12 cellular contexts compared by ENCODE assay signal in genomic region chr16:30546115-30546514, GRCh38.
"Had no signal": no experiment of that assay in that cellular context is flagged by ENCODE, and none has a peak within 500 bp of the region (broad histone marks: within the 10 kb centered on the region; RNA-seq: fewer than 3 reads in every experiment).

No MANE protein-coding gene starts in this region.

- FAIRE-seq: colon had no signal

- H3K4me3 Mint-ChIP-seq: activated CD4-positive, alpha-beta memory T cell treated with anti-CD3 and anti-CD28 coated beads, Interleukin-2, amount 10 ng/mL, durations not matched to agents 7 days and 5 days; natural killer cell treated with Interleukin-12 subunit alpha and Interleukin-12 subunit beta and Interleukin-15 and Interleukin-18, amount 100 ng/mL, for 72 hours; type B pancreatic cell had no signal

- H3K9me3 Mint-ChIP-seq: activated CD4-positive, alpha-beta memory T cell treated with anti-CD3 and anti-CD28 coated beads, Interleukin-2, amount 10 ng/mL, durations not matched to agents 7 days and 5 days; natural killer cell treated with Interleukin-12 subunit alpha and Interleukin-12 subunit beta and Interleukin-15 and Interleukin-18, amount 100 ng/mL, for 72 hours; type B pancreatic cell had no signal

- H3K27ac Mint-ChIP-seq: activated CD4-positive, alpha-beta memory T cell treated with anti-CD3 and anti-CD28 coated beads, Interleukin-2, amount 10 ng/mL, durations not matched to agents 7 days and 5 days; type B pancreatic cell had no signal

- H3K27me3 Mint-ChIP-seq: activated CD4-positive, alpha-beta memory T cell treated with anti-CD3 and anti-CD28 coated beads, Interleukin-2, amount 10 ng/mL, durations not matched to agents 7 days and 5 days; natural killer cell treated with Interleukin-12 subunit alpha and Interleukin-12 subunit beta and Interleukin-15 and Interleukin-18, amount 100 ng/mL, for 72 hours; type B pancreatic cell had no signal

- ATAC-seq: left colon; natural killer cell treated with Interleukin-12 subunit alpha and Interleukin-12 subunit beta and Interleukin-15 and Interleukin-18, amount 100 ng/mL, for 72 hours had no signal

- H3K36me3 Mint-ChIP-seq: natural killer cell treated with Interleukin-12 subunit alpha and Interleukin-12 subunit beta and Interleukin-15 and Interleukin-18, amount 100 ng/mL, for 72 hours had no signal

- H3K27ac ChIP-seq: cardiac muscle cell had no signal

- DNase-seq: activated CD4-positive, alpha-beta memory T cell treated with anti-CD3 and anti-CD28 coated beads, Interleukin-2, amount 10 ng/mL, durations not matched to agents 7 days and 5 days; activated naive CD4-positive, alpha-beta T cell treated with Interleukin-2 at 50 U/mL for 16 hours; foreskin melanocyte; head of caudate nucleus; left colon; mammary epithelial cell; stimulated activated CD4-positive, alpha-beta T cell treated with anti-CD3 and anti-CD28 coated beads, Interleukin-12 subunit alpha, Interleukin-12 subunit beta, amount 100 ng/mL, for 4 hours; stimulated activated naive CD4-positive, alpha-beta T cell treated with Interleukin-2 at 50 U/mL for 16 hours had no signal

- H3K27me3 ChIP-seq: cardiac muscle cell had no signal

- H3K4me3 ChIP-seq: cardiac muscle cell had no signal
